In genomic region chr22:45090364-45090960, GRCh38 we compare ENCODE assay signal across 16 cellular contexts.
DNase-seq lines count a peak whose midpoint lies in the region; ATAC-seq and TF ChIP-seq lines count a peak whose summit lies in the region.
"Had no signal": no experiment of that assay in that cellular context is flagged by ENCODE, and none has a peak within 500 bp of the region (broad histone marks: within the 10 kb centered on the region; RNA-seq: fewer than 3 reads in every experiment).

No MANE protein-coding gene starts in this region.

- POLR2A ChIA-PET in HEK293 (lab: Yijun Ruan, JAX), result no interaction called here

- H3K36me3 ChIP-seq in HEK293 (ENCODE audit: control insufficient read depth in 2 of 2, insufficient read depth in 1 of 2, low read length in 2 of 2) (no peaks in the 10 kb centered on the region), body of pancreas (replicated peaks in 1 of 2; ENCODE audit: insufficient read depth in 1 of 2, low read depth in 2 of 2) (no peaks in the 10 kb centered on the region), gastroesophageal sphincter (no peaks in the 10 kb centered on the region)

- 6 to 12% methylated on average over 13 of the region's 13 CpGs for WGBS in body of pancreas, 2 donors
- 10 to 15% methylated on average over 9 to 13 of the region's 13 CpGs for WGBS in gastroesophageal sphincter (ENCODE audit: low coverage in 1 of 2), 2 donors

- peaks cover 0 to 6% of the 10 kb centered on the region in 2 donors for H3K27me3 ChIP-seq in body of pancreas
- H3K27me3 ChIP-seq in gastroesophageal sphincter, result peaks cover 66% of the 10 kb centered on the region

- peak in 3 of 4 donors; percentile 2 to 20 (median 16) for DNase-seq in body of pancreas
- DNase-seq in iris pigment epithelial cell (ENCODE audit: low read depth), result peak; percentile 28
- DNase-seq in posterior vena cava (ENCODE audit: low spot score), result no peak
- DNase-seq in T-helper 9 cell, result no peak
- DNase-seq in stimulated activated CD4-positive, alpha-beta T cell treated with anti-CD3 and anti-CD28 coated beads, Interleukin-4, amount 100 ng/mL, for 1 hour, result no peak
- DNase-seq: activated CD4-positive, alpha-beta T cell treated with anti-CD3 and anti-CD28 coated beads for 36 hours; activated T-cell treated with anti-CD3 and anti-CD28 coated beads, Interleukin-2, amount 50 U/mL, for 72 hours; AML-193; GDM1; NCI-H2107; stimulated activated naive B cell treated with anti-CD40 and anti-IgM and Interleukin-4, amounts not matched to agents 10 μg/mL and 1 μg/mL and 100 μg/mL, for 72 hours had no signal

- TF ChIP-seq POLR2A in body of pancreas (IDR thresholded peaks at IDR 0.05), result no peak
- no peak for TF ChIP-seq POLR2A in gastroesophageal sphincter (IDR thresholded peaks at IDR 0.05)

- no peak overlapping the region for H3K4me3 ChIP-seq in HEK293 (ENCODE audit: low read depth, low read length)
- H3K4me3 ChIP-seq in body of pancreas, result no peak overlapping the region
- no peak overlapping the region for H3K4me3 ChIP-seq in gastroesophageal sphincter

- TF ChIP-seq EP300 in gastroesophageal sphincter (IDR thresholded peaks at IDR 0.05), result no peak

- H3K9me3 ChIP-seq in HEK293 (ENCODE audit: control insufficient read depth, insufficient read depth, low read depth, low read length) (no peaks in the 10 kb centered on the region), body of pancreas (no peaks in the 10 kb centered on the region), gastroesophageal sphincter (peaks cover 0 to 11% (median 0%) of the 10 kb centered on the region in 3 donors)

- CTCF ChIA-PET in HEK293 (lab: Yijun Ruan, JAX), result interaction anchor here (0.6 kb wide), 1 partner anchor 7 kb away, joined by 3 read pairs; no protein-coding TSS in a partner anchor

- H3K27ac ChIP-seq in 22Rv1 (0 out of 2 replicates have a peak overlapping the region, but pooled peaks have one; percentile 25), HEK293 (ENCODE audit: extremely low read depth, low read depth, low read length) (no peak overlapping the region), body of pancreas (no peak overlapping the region), gastroesophageal sphincter (no peak overlapping the region)
- H3K27ac ChIP-seq: KMS-11, parathyroid adenoma had no signal

- TF ChIP-seq CTCF in 22Rv1 (IDR thresholded peaks at IDR 0.05) (0 out of 2 replicates have a peak, but pooled peaks have one; percentile 3), HEK293 (tag by site-specific recombination; IDR thresholded peaks at IDR 0.05) (no peak), body of pancreas (IDR thresholded peaks at IDR 0.05) (peak in 2 of 7 experiments; percentile 5 to 6), gastroesophageal sphincter (IDR thresholded peaks at IDR 0.05) (no peak)

- ATAC-seq in body of pancreas, result no peak
- no peak for ATAC-seq in gastroesophageal sphincter
- ATAC-seq: activated CD4-positive, alpha-beta T cell treated with anti-CD3 and anti-CD28 coated beads for 36 hours; activated T-cell treated with anti-CD3 and anti-CD28 coated beads, Interleukin-2, amount 50 U/mL, for 72 hours; stimulated activated naive B cell treated with anti-CD40 and anti-IgM and Interleukin-4, amounts not matched to agents 10 μg/mL and 1 μg/mL and 100 μg/mL, for 72 hours had no signal

- intact Hi-C loops in body of pancreas (cut with DNase I) (loop anchor here (10.0 kb wide), 1 partner anchor 266 kb away; no protein-coding TSS in a partner anchor), posterior vena cava (cut with DNase I) (no loop called here)

- H3K4me1 ChIP-seq in HEK293 (ENCODE audit: control insufficient read depth, insufficient read depth, low read length) (no peaks in the 10 kb centered on the region), body of pancreas (no peaks in the 10 kb centered on the region), gastroesophageal sphincter (no peaks in the 10 kb centered on the region)
- H3K4me1 ChIP-seq: parathyroid adenoma had no signal

TF ChIP-seq in HEK293, 187 proteins besides CTCF, POLR2A, EP300 and RAD21:
- TF ChIP-seq ZBTB17 (tag by site-specific recombination; IDR thresholded peaks at IDR 0.05), result peak; percentile 43; the same call in 1 of the 2 replicates
- no peak for TF ChIP-seq ZNF214 (tag by site-specific recombination; IDR thresholded peaks at IDR 0.05; ENCODE audit: borderline replicate concordance)

Comparison
In these comparisons a context has a peak if more than half of its experiments do, and no peak if none do; other contexts are left out.
1. DNase-seq: peak in body of pancreas (3 of 4) and iris pigment epithelial cell (single experiment); none in posterior vena cava (single experiment), T-helper 9 cell (single experiment) and stimulated activated CD4-positive, alpha-beta T cell treated with anti-CD3 and anti-CD28 coated beads, Interleukin-4, amount 100 ng/mL, for 1 hour (single experiment).